26 cellular contexts compared by ENCODE assay signal in the genomic region with DNA sequence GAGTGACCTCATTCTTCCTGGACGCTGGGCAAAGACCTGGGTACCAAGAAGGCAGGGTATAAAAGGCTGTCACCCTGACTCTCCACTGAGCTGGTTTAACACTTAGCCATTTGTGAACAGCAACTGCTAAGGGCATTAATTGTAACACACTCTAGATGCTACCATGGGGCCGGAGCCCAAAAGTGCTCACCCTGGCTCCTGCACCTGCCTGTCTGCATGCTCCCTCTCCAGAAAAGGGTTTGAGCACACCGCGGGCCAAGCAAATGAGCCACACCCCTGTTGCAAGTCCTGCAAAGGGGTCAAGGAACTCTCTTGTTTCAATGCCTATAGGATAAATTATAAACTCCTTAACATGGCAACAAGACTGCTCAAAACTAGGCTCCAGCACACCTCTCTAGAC.
"Had no signal": no experiment of that assay in that cellular context is flagged by ENCODE, and none has a peak within 500 bp of the region (broad histone marks: within the 10 kb centered on the region; RNA-seq: fewer than 3 reads in every experiment).

No MANE protein-coding gene starts in this region.

- H2AFZ ChIP-seq: hepatocyte had no signal

- H3K36me3 Mint-ChIP-seq: immature natural killer cell, mesothelial cell of epicardium, naive B cell had no signal

- H3K4me1 Mint-ChIP-seq: immature natural killer cell, naive B cell had no signal

- H3K9me3 ChIP-seq: gastroesophageal sphincter, heart left ventricle, left lung, lower lobe of right lung, mucosa of descending colon had no signal

- H3K27me3 ChIP-seq: gastroesophageal sphincter, hepatocyte had no signal

- H3K4me3 Mint-ChIP-seq: immature natural killer cell, mesothelial cell of epicardium, naive B cell had no signal

- H3K79me2 ChIP-seq: hepatocyte had no signal

- DNase-seq: dermis blood vessel endothelial cell; dorsolateral prefrontal cortex; effector CD4-positive, alpha-beta T cell; effector memory CD4-positive, alpha-beta T cell; erythroblast; foreskin keratinocyte; heart left ventricle; hypothalamus; immature natural killer cell; left cardiac atrium; left lung; left ventricle myocardium superior; lower lobe of right lung; mesenchymal stem cell; mucosa of descending colon; naive B cell had no signal

- H3K4me2 ChIP-seq: hepatocyte had no signal

- H3K4me1 ChIP-seq: foreskin keratinocyte, gastroesophageal sphincter, heart left ventricle, left lung, lower lobe of right lung had no signal

- ATAC-seq: esophagus mucosa, foreskin keratinocyte, gastroesophageal sphincter, heart left ventricle, left cardiac atrium, left lung, left ventricle myocardium superior, lower lobe of right lung, mucosa of descending colon had no signal

- H3K36me3 ChIP-seq: gastroesophageal sphincter, heart left ventricle, left lung, lower lobe of right lung had no signal

- H3K4me3 ChIP-seq: coronary artery, dorsolateral prefrontal cortex, gastroesophageal sphincter, heart left ventricle, hepatocyte, left lung, lower lobe of right lung, mucosa of descending colon had no signal

- FAIRE-seq: colon, endometrium, frontal cortex, keratinocyte had no signal

- H3K27ac Mint-ChIP-seq: immature natural killer cell, mesothelial cell of epicardium, naive B cell had no signal

- H3K27ac ChIP-seq: coronary artery, dorsolateral prefrontal cortex, epithelial cell of prostate, foreskin keratinocyte, gastroesophageal sphincter, heart left ventricle, hepatocyte, left lung, lower lobe of right lung had no signal
